In the genomic region with DNA sequence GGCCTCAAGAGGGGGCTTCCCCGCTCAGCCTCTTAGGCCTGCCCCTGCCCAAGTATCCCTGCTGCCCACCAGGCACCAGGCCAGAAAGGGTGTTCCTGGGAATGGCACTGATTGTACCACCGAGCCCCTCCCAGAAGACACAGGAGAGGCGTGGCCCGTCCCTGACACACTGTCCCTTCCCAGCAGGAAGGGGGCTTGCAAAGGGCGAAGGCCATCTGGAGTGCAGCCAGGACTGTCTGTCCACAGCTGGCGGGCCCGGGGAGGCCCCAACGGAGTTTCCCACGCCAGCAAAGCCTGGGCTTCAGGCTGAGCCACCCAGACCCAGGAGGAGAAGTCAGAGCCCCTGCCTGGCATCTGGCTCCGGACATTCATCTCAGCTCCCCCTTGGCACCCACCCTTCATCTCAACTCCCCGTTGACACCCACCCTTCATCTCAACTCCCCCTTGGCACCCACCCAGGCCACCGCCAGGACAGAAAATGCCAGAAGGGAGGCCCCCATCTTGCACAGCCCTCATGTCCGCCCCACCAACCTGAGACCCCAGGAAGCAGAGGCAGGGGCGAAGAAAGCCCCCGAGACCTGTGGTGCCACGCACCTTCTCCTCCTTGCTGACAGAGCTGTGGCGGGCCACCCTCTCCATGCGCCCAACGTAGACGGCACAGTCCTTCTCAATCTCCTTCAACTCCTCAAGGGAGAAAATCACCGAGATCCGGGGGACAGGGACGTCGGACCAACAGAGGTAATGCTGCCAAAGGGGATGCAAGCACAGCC, we compare ENCODE assay signal across 15 cellular contexts. TPM values are rescaled to one million over a fixed set of nuclear protein-coding genes. Genes with fewer than 3 reads are reported as not detected.
A peak's percentile ranks its signal among the peaks of the same experiment; 100 is the strongest.
DNase-seq lines count a peak whose midpoint lies in the region; ATAC-seq and TF ChIP-seq lines count a peak whose summit lies in the region.
"Had no signal": no experiment of that assay in that cellular context is flagged by ENCODE, and none has a peak within 500 bp of the region (broad histone marks: within the 10 kb centered on the region; RNA-seq: fewer than 3 reads in every experiment).

No MANE protein-coding gene starts in this region.

- no peak for TF ChIP-seq CTCF in right atrium auricular region (IDR thresholded peaks at IDR 0.05)
- no peak for TF ChIP-seq CTCF in neural progenitor cell (IDR thresholded peaks at IDR 0.05)
- no peak for TF ChIP-seq CTCF in upper lobe of left lung (IDR thresholded peaks at IDR 0.05)
- TF ChIP-seq CTCF in foreskin keratinocyte (conservative IDR thresholded peaks at IDR 0.05), result no peak

- no peak overlapping the region for H3K4me2 ChIP-seq in neural progenitor cell
- H3K4me2 ChIP-seq: GM23338 had no signal

- peaks cover 11% of the 10 kb centered on the region for H3K36me3 Mint-ChIP-seq in neural progenitor cell
- H3K36me3 Mint-ChIP-seq in activated T-helper 2 cell treated with anti-CD3 and anti-CD28 coated beads, Interferon-gamma antibody, Interleukin-2, Interleukin-4, amounts not matched to agents 10 μg/mL and 5 μg/mL and 100 μg/mL, durations not matched to agents 14 hours and 24 hours and 36 hours (ENCODE audit: low read depth), result peaks cover 45% of the 10 kb centered on the region

- no peaks in the 10 kb centered on the region for H3K27me3 ChIP-seq in right atrium auricular region
- H3K27me3 ChIP-seq in neural progenitor cell, result no peaks in the 10 kb centered on the region
- H3K27me3 ChIP-seq in upper lobe of left lung, result no peaks in the 10 kb centered on the region
- no peaks in the 10 kb centered on the region for H3K27me3 ChIP-seq in foreskin keratinocyte

- H3K27ac ChIP-seq in right atrium auricular region, result no peak overlapping the region
- no peak overlapping the region for H3K27ac ChIP-seq in neural progenitor cell
- no peak overlapping the region for H3K27ac ChIP-seq in upper lobe of left lung
- no peak overlapping the region for H3K27ac ChIP-seq in foreskin keratinocyte
- H3K27ac ChIP-seq: 22Rv1 had no signal

- peaks cover 5% of the 10 kb centered on the region for H4K20me1 ChIP-seq in neural progenitor cell (ENCODE audit: low read depth)

- H3K79me2 ChIP-seq in neural progenitor cell (ENCODE audit: low read depth), result no peaks in the 10 kb centered on the region

- H3K9me3 Mint-ChIP-seq in neural progenitor cell, result no peaks in the 10 kb centered on the region
- no peaks in the 10 kb centered on the region for H3K9me3 Mint-ChIP-seq in activated T-helper 2 cell treated with anti-CD3 and anti-CD28 coated beads, Interferon-gamma antibody, Interleukin-2, Interleukin-4, amounts not matched to agents 10 μg/mL and 5 μg/mL and 100 μg/mL, durations not matched to agents 14 hours and 24 hours and 36 hours
- H3K9me3 Mint-ChIP-seq: CD4-positive, alpha-beta T cell; GM23338 had no signal

- no peak overlapping the region for H3K9ac ChIP-seq in neural progenitor cell

- no peak overlapping the region for H2AFZ ChIP-seq in neural progenitor cell (replicated peaks)
- H2AFZ ChIP-seq: GM23338 had no signal

- DNase-seq in Right ventricle myocardium inferior (ENCODE audit: missing footprints) (peak; percentile 49), right atrium auricular region (ENCODE audit: low spot score) (no peak), left colon (no peak), neural progenitor cell (ENCODE audit: low spot score) (no peak), upper lobe of left lung (peak; percentile 15 to 46), foreskin keratinocyte (no peak), NCI-H774 (lab: John Stamatoyannopoulos, UW) (no peak)
- no peak for DNase-seq in activated T-helper 2 cell treated with anti-CD3 and anti-CD28 coated beads, Interferon-gamma antibody, Interleukin-2, Interleukin-4, amounts not matched to agents 10 μg/mL and 5 μg/mL and 100 μg/mL, durations not matched to agents 14 hours and 24 hours and 36 hours (ENCODE audit: low spot score)
- DNase-seq: Calu3; CD4-positive, alpha-beta T cell; DMS 273 treated with DMSO at 0.1 percent for 48 hours; H7 had no signal

- no peaks in the 10 kb centered on the region for H3F3A ChIP-seq in neural progenitor cell (ENCODE audit: low read depth)

- H3K4me1 ChIP-seq in right atrium auricular region (no peaks in the 10 kb centered on the region), neural progenitor cell (no peaks in the 10 kb centered on the region), upper lobe of left lung (no peaks in the 10 kb centered on the region), foreskin keratinocyte (no peaks in the 10 kb centered on the region)

- intact Hi-C loops in Right ventricle myocardium inferior (cut with DNase I) (no loop called here), left colon (cut with DNase I, micrococcal nuclease) (no loop called here)
- intact Hi-C loops in activated T-helper 2 cell treated with anti-CD3 and anti-CD28 coated beads, Interferon-gamma antibody, Interleukin-2, Interleukin-4, amounts not matched to agents 10 μg/mL and 5 μg/mL and 100 μg/mL, durations not matched to agents 14 hours and 24 hours and 36 hours (cut with micrococcal nuclease), result no loop called here

- no peak for TF ChIP-seq POLR2A in upper lobe of left lung (IDR thresholded peaks at IDR 0.05)

- no peak for TF ChIP-seq EP300 in upper lobe of left lung (IDR thresholded peaks at IDR 0.05)

- peaks cover 77% of the 10 kb centered on the region for H3K36me3 ChIP-seq in right atrium auricular region
- no peaks in the 10 kb centered on the region for H3K36me3 ChIP-seq in neural progenitor cell
- H3K36me3 ChIP-seq in upper lobe of left lung, result peaks cover 24 to 97% (median 69%) of the 10 kb centered on the region in 4 donors

- no peaks in the 10 kb centered on the region for H3K9me3 ChIP-seq in right atrium auricular region
- H3K9me3 ChIP-seq in neural progenitor cell (ENCODE audit: low read depth), result no peaks in the 10 kb centered on the region
- H3K9me3 ChIP-seq in upper lobe of left lung, result no peaks in the 10 kb centered on the region

- H3K4me1 Mint-ChIP-seq in neural progenitor cell, result no peaks in the 10 kb centered on the region
- no peaks in the 10 kb centered on the region for H3K4me1 Mint-ChIP-seq in activated T-helper 2 cell treated with anti-CD3 and anti-CD28 coated beads, Interferon-gamma antibody, Interleukin-2, Interleukin-4, amounts not matched to agents 10 μg/mL and 5 μg/mL and 100 μg/mL, durations not matched to agents 14 hours and 24 hours and 36 hours (ENCODE audit: low read depth)
- H3K4me1 Mint-ChIP-seq: GM23338 had no signal

- H3K4me3 Mint-ChIP-seq in neural progenitor cell, result peak overlapping the region; percentile 43
- H3K4me3 Mint-ChIP-seq in activated T-helper 2 cell treated with anti-CD3 and anti-CD28 coated beads, Interferon-gamma antibody, Interleukin-2, Interleukin-4, amounts not matched to agents 10 μg/mL and 5 μg/mL and 100 μg/mL, durations not matched to agents 14 hours and 24 hours and 36 hours (ENCODE audit: low read depth), result no peak overlapping the region
- H3K4me3 Mint-ChIP-seq: CD4-positive, alpha-beta T cell; GM23338 had no signal

- H3K27ac Mint-ChIP-seq in neural progenitor cell, result no peak overlapping the region
- no peak overlapping the region for H3K27ac Mint-ChIP-seq in activated T-helper 2 cell treated with anti-CD3 and anti-CD28 coated beads, Interferon-gamma antibody, Interleukin-2, Interleukin-4, amounts not matched to agents 10 μg/mL and 5 μg/mL and 100 μg/mL, durations not matched to agents 14 hours and 24 hours and 36 hours
- H3K27ac Mint-ChIP-seq: CD4-positive, alpha-beta T cell; GM23338 had no signal

- peaks cover 13% of the 10 kb centered on the region for H3K27me3 Mint-ChIP-seq in neural progenitor cell (ENCODE audit: insufficient read depth, low read depth)
- no peaks in the 10 kb centered on the region for H3K27me3 Mint-ChIP-seq in activated T-helper 2 cell treated with anti-CD3 and anti-CD28 coated beads, Interferon-gamma antibody, Interleukin-2, Interleukin-4, amounts not matched to agents 10 μg/mL and 5 μg/mL and 100 μg/mL, durations not matched to agents 14 hours and 24 hours and 36 hours (ENCODE audit: low read depth)
- H3K27me3 Mint-ChIP-seq: CD4-positive, alpha-beta T cell had no signal

- H3K4me3 ChIP-seq in right atrium auricular region (no peak overlapping the region), neural progenitor cell (no peak overlapping the region), upper lobe of left lung (no peak overlapping the region)
- H3K4me3 ChIP-seq: GM12878, GM23338 had no signal

- WGBS in upper lobe of left lung, 2 donors, result 85 to 88% methylated on average over 17 to 24 of the region's 24 CpGs

- ATAC-seq in Right ventricle myocardium inferior (no peak), left colon (peak; percentile 27), upper lobe of left lung (ENCODE audit: low FRiP score in 2 of 2) (no peak), foreskin keratinocyte (no peak)
- ATAC-seq: GM12878, GM23338 had no signal

RNA-seq across cellular contexts. Expression of a gene that starts 19.4 kb away (rescaled TPM):
- total RNA-seq in Right ventricle myocardium inferior, result 17.5 TPM
- 10 to 100 TPM; 19.5 to 22.1 TPM for total RNA-seq in right atrium auricular region
- total RNA-seq in left colon, result 10 to 100 TPM; 26.3 to 31.6 TPM
- 16.9 and 44.6 TPM in 2 replicates for total RNA-seq in neural progenitor cell (ENCODE audit: low replicate concordance)
- total RNA-seq in upper lobe of left lung, result 100 to 1,000 TPM in 2 of 6 donors, 10 to 100 TPM in 4; 43.2 to 216 (median 52.4) TPM
- 48.8 and 49.6 TPM in 2 replicates for total RNA-seq in activated T-helper 2 cell treated with anti-CD3 and anti-CD28 coated beads, Interferon-gamma antibody, Interleukin-2, Interleukin-4, amounts not matched to agents 10 μg/mL and 5 μg/mL and 100 μg/mL, durations not matched to agents 14 hours and 24 hours and 36 hours
- total RNA-seq in foreskin keratinocyte, result 21.6 and 22.6 TPM in 2 replicates
- 12.9 and 13.4 TPM in 2 replicates for polyA plus RNA-seq in foreskin keratinocyte

RNA-seq across cellular contexts. Expression of a gene that starts 24.6 kb away (rescaled TPM):
- total RNA-seq in Right ventricle myocardium inferior (15.5 TPM), right atrium auricular region (10 to 100 TPM; 18.0 to 20.0 TPM), left colon (10 to 100 TPM; 21.9 to 29.6 TPM), neural progenitor cell (ENCODE audit: low replicate concordance) (7.6 and 20.8 TPM in 2 replicates), upper lobe of left lung (100 to 1,000 TPM in 1 of 6 donors, 10 to 100 TPM in 5; 23.1 to 102 (median 28.9) TPM), foreskin keratinocyte (28.9 and 29.6 TPM in 2 replicates)
- 26.3 and 26.4 TPM in 2 replicates for total RNA-seq in activated T-helper 2 cell treated with anti-CD3 and anti-CD28 coated beads, Interferon-gamma antibody, Interleukin-2, Interleukin-4, amounts not matched to agents 10 μg/mL and 5 μg/mL and 100 μg/mL, durations not matched to agents 14 hours and 24 hours and 36 hours
- 34.8 and 38.3 TPM in 2 replicates for polyA plus RNA-seq in foreskin keratinocyte

RNA-seq across cellular contexts. Expression of a gene that starts 25.7 kb away (rescaled TPM):
- total RNA-seq in Right ventricle myocardium inferior, result 14.5 TPM
- total RNA-seq in right atrium auricular region, result 1 to 10 TPM; 6.7 to 9.1 TPM
- total RNA-seq in left colon, result 10 to 100 TPM; 48.3 to 49.2 TPM
- 5.4 and 27.6 TPM in 2 replicates for total RNA-seq in neural progenitor cell (ENCODE audit: low replicate concordance)
- total RNA-seq in upper lobe of left lung, result 100 to 1,000 TPM in 1 of 6 donors, 10 to 100 TPM in 5; 33.0 to 202 (median 53.1) TPM
- total RNA-seq in activated T-helper 2 cell treated with anti-CD3 and anti-CD28 coated beads, Interferon-gamma antibody, Interleukin-2, Interleukin-4, amounts not matched to agents 10 μg/mL and 5 μg/mL and 100 μg/mL, durations not matched to agents 14 hours and 24 hours and 36 hours, result 60.0 and 62.9 TPM in 2 replicates
- total RNA-seq in foreskin keratinocyte, result 8.3 and 11.7 TPM in 2 replicates
- 12.7 and 14.0 TPM in 2 replicates for polyA plus RNA-seq in foreskin keratinocyte

RNA-seq across cellular contexts. Expression of a gene that starts 36.1 kb away (rescaled TPM):
- 18.2 TPM for total RNA-seq in Right ventricle myocardium inferior
- total RNA-seq in right atrium auricular region, result 10 to 100 TPM in 1 of 2 donors, 1 to 10 TPM in 1; 5.0 to 13.0 TPM
- 1 to 10 TPM; 3.0 to 3.1 TPM for total RNA-seq in left colon
- total RNA-seq in neural progenitor cell (ENCODE audit: low replicate concordance), result 18.7 and 28.4 TPM in 2 replicates
- total RNA-seq in upper lobe of left lung, result 10 to 100 TPM in 3 of 6 donors, 1 to 10 TPM in 3; 3.1 to 19.2 (median 10.1) TPM
- total RNA-seq in activated T-helper 2 cell treated with anti-CD3 and anti-CD28 coated beads, Interferon-gamma antibody, Interleukin-2, Interleukin-4, amounts not matched to agents 10 μg/mL and 5 μg/mL and 100 μg/mL, durations not matched to agents 14 hours and 24 hours and 36 hours, result 16.3 and 17.6 TPM in 2 replicates
- 13.8 and 20.4 TPM in 2 replicates for total RNA-seq in foreskin keratinocyte
- polyA plus RNA-seq in foreskin keratinocyte, result 15.0 and 25.3 TPM in 2 replicates

RNA-seq across cellular contexts. Expression of a gene that starts 39.7 kb away (rescaled TPM):
- total RNA-seq in Right ventricle myocardium inferior (22.3 TPM), right atrium auricular region (10 to 100 TPM; 12.3 to 20.0 TPM), left colon (10 to 100 TPM; 46.4 to 63.5 TPM), neural progenitor cell (ENCODE audit: low replicate concordance) (15.4 and 37.4 TPM in 2 replicates), upper lobe of left lung (10 to 100 TPM; 32.9 to 88.0 (median 56.3) TPM), foreskin keratinocyte (50.7 and 52.2 TPM in 2 replicates)
- total RNA-seq in activated T-helper 2 cell treated with anti-CD3 and anti-CD28 coated beads, Interferon-gamma antibody, Interleukin-2, Interleukin-4, amounts not matched to agents 10 μg/mL and 5 μg/mL and 100 μg/mL, durations not matched to agents 14 hours and 24 hours and 36 hours, result 104 and 109 TPM in 2 replicates
- polyA plus RNA-seq in foreskin keratinocyte, result 63.7 and 64.5 TPM in 2 replicates

Comparison
In these comparisons a context has a peak if more than half of its experiments do, and no peak if none do; other contexts are left out.
1. DNase-seq: peak in Right ventricle myocardium inferior (single experiment) and upper lobe of left lung (2 of 2); none in right atrium auricular region (single experiment), left colon (0 of 2), neural progenitor cell (single experiment), activated T-helper 2 cell treated with anti-CD3 and anti-CD28 coated beads, Interferon-gamma antibody, Interleukin-2, Interleukin-4, amounts not matched to agents 10 μg/mL and 5 μg/mL and 100 μg/mL, durations not matched to agents 14 hours and 24 hours and 36 hours (single experiment), foreskin keratinocyte (0 of 2) and NCI-H774 (single experiment).